In the genomic region with DNA sequence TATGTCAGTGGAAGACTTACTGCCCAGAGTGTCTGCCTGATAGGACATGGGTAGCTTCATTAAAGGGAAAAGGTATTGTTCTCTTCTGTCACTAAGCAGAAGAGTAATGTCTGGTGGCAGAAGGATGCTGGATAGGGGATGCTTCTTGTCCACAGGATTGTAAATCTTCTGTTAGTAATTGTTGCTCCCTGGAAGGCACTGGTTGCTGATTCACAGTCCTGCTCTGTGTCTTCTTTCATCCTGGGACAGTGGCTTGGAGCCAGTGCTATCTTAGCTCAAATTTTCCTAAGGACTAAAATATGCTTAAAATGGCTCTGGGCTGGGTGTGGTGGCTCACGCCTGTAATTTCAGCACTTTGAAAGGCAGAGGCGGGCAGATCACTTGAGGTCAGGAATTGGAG, we compare ENCODE assay signal across 1 cellular context.
TF ChIP-seq lines count a peak whose summit lies in the region.

No MANE protein-coding gene starts in this region.

TF ChIP-seq in GM23338, 12 proteins besides CTCF, POLR2A, EP300 and RAD21:
- TF ChIP-seq JUNB (IDR thresholded peaks at IDR 0.05; ENCODE audit: unreplicated experiment) = no peak
- TF ChIP-seq POLR2AphosphoS5 (IDR thresholded peaks at IDR 0.05; ENCODE audit: low read depth) = no peak
- no peak for TF ChIP-seq EZH2 (IDR thresholded peaks at IDR 0.05; ENCODE audit: low read depth, unreplicated experiment)
- TF ChIP-seq, protein P1, sequence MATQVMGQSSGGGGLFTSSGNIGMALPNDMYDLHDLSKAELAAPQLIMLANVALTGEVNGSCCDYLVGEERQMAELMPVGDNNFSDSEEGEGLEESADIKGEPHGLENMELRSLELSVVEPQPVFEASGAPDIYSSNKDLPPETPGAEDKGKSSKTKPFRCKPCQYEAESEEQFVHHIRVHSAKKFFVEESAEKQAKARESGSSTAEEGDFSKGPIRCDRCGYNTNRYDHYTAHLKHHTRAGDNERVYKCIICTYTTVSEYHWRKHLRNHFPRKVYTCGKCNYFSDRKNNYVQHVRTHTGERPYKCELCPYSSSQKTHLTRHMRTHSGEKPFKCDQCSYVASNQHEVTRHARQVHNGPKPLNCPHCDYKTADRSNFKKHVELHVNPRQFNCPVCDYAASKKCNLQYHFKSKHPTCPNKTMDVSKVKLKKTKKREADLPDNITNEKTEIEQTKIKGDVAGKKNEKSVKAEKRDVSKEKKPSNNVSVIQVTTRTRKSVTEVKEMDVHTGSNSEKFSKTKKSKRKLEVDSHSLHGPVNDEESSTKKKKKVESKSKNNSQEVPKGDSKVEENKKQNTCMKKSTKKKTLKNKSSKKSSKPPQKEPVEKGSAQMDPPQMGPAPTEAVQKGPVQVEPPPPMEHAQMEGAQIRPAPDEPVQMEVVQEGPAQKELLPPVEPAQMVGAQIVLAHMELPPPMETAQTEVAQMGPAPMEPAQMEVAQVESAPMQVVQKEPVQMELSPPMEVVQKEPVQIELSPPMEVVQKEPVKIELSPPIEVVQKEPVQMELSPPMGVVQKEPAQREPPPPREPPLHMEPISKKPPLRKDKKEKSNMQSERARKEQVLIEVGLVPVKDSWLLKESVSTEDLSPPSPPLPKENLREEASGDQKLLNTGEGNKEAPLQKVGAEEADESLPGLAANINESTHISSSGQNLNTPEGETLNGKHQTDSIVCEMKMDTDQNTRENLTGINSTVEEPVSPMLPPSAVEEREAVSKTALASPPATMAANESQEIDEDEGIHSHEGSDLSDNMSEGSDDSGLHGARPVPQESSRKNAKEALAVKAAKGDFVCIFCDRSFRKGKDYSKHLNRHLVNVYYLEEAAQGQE (IDR thresholded peaks at IDR 0.05; ENCODE audit: unreplicated experiment) = no peak
- TF ChIP-seq ZNF331 (CRISPR knock-in tag; IDR thresholded peaks at IDR 0.05; ENCODE audit: low read depth) = no peak
- no peak for TF ChIP-seq NANOG (IDR thresholded peaks at IDR 0.05; ENCODE audit: borderline replicate concordance)
TF ChIP-seq in GM23338: peak in this region for 0.
